Comparison of ENCODE assay signal across 1 cellular context in the genomic region with DNA sequence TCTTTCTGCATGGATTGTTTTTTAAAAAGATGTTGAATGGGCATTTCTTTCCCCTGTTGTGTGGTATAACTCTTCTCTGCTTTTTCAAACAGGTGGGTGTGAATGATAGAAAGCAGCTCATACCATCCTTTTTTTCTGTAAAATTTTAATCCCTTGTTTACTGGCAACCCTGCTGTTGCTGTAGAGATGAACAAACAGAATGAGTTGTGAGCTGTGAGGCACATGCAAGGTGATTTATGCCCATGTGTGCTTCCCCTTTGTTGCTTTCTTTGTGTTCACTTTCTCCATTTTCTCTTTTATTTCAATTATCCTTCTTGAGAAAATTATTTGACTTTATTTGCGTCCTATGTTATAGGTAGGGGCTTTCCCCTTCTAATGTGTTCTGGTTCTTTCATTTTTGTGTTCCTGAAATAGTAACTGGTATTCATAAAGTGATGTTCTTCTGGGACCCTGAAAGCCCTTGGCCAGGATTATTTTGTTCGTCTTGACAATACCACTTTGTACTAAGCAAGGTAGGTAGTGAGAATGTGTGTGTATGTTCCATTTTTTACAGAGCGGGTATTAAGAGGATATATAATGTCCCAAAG.
TF ChIP-seq lines count a peak whose summit lies in the region.

No MANE protein-coding gene starts in this region.

TF ChIP-seq in GM23338, 12 proteins besides CTCF, POLR2A, EP300 and RAD21 (continued from another document):
- TF ChIP-seq REST (IDR thresholded peaks at IDR 0.05; ENCODE audit: unreplicated experiment) (no peak), CREB1 (CRISPR knock-in tag; IDR thresholded peaks at IDR 0.05; ENCODE audit: low read depth) (no peak), ZNF331 (CRISPR knock-in tag; IDR thresholded peaks at IDR 0.05; ENCODE audit: low read depth) (no peak), POLR2AphosphoS5 (IDR thresholded peaks at IDR 0.05; ENCODE audit: low read depth) (no peak), NANOG (IDR thresholded peaks at IDR 0.05; ENCODE audit: borderline replicate concordance) (no peak), JUNB (IDR thresholded peaks at IDR 0.05; ENCODE audit: unreplicated experiment) (no peak), EZH2phosphoT487 (IDR thresholded peaks at IDR 0.05; ENCODE audit: unreplicated experiment) (no peak), ZNF114 (CRISPR knock-in tag; IDR thresholded peaks at IDR 0.05) (no peak)
